In the genomic region with DNA sequence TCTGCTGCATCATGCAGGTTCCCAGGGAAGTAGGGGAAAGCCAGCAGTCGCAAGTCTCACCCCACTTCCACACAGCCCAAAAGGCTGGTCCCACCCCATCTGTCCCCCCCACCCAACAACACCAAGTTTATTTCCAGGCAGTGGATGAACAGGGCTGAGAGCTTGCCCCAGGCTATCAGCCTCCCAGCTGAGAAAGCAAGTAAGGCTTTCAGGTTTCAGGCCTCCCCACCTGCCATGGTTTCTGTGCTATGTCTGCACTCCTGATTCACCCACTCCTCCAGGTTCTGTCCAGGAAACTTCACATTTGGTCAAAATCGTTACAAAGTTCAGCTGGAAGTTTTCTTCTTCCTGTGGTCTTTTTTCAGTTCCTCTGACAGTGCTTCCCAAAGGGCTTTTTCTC, we compare ENCODE assay signal across 34 cellular contexts.
"Had no signal": no experiment of that assay in that cellular context is flagged by ENCODE, and none has a peak within 500 bp of the region (broad histone marks: within the 10 kb centered on the region; RNA-seq: fewer than 3 reads in every experiment).

No MANE protein-coding gene starts in this region.

- H3K36me3 Mint-ChIP-seq: activated CD8-positive, alpha-beta memory T cell treated with anti-CD3 and anti-CD28 coated beads, Interleukin-2, amount 10 ng/mL, durations not matched to agents 7 days and 5 days; activated naive CD4-positive, alpha-beta T cell treated with anti-CD3 and anti-CD28 coated beads, Interleukin-2, amount 10 ng/mL, durations not matched to agents 7 days and 5 days; activated naive CD4-positive, alpha-beta T cell treated with anti-CD3 and anti-CD28 coated beads, Interleukin-2, amount 50 U/mL, for 24 hours; activated naive CD8-positive, alpha-beta T cell; activated naive CD8-positive, alpha-beta T cell treated with anti-CD3 and anti-CD28 coated beads, Interleukin-2, amount 10 ng/mL, durations not matched to agents 7 days and 5 days; brain had no signal

- H3K36me3 ChIP-seq: ascending aorta, cardiac muscle cell, WERI-Rb-1 had no signal

- H3K27ac Mint-ChIP-seq: activated CD4-positive, alpha-beta memory T cell treated with anti-CD3 and anti-CD28 coated beads, Interleukin-2, amount 10 ng/mL, durations not matched to agents 7 days and 5 days; activated CD4-positive, alpha-beta T cell treated with anti-CD3 and anti-CD28 coated beads for 36 hours; activated CD4-positive, alpha-beta T cell treated with anti-CD3 and anti-CD28 coated beads, Interleukin-2, amount 10 ng/mL, durations not matched to agents 7 days and 5 days; activated CD8-positive, alpha-beta memory T cell treated with anti-CD3 and anti-CD28 coated beads, Interleukin-2, amount 10 ng/mL, durations not matched to agents 7 days and 5 days; activated CD8-positive, alpha-beta T cell treated with anti-CD3 and anti-CD28 coated beads, Interleukin-2, amount 10 ng/mL, durations not matched to agents 7 days and 5 days; activated naive CD4-positive, alpha-beta T cell treated with anti-CD3 and anti-CD28 coated beads, Interleukin-2, amount 10 ng/mL, durations not matched to agents 7 days and 5 days; activated naive CD4-positive, alpha-beta T cell treated with anti-CD3 and anti-CD28 coated beads, Interleukin-2, amount 50 U/mL, for 24 hours; activated naive CD8-positive, alpha-beta T cell; activated naive CD8-positive, alpha-beta T cell treated with anti-CD3 and anti-CD28 coated beads, Interleukin-2, amount 10 ng/mL, durations not matched to agents 7 days and 5 days; activated naive CD8-positive, alpha-beta T cell treated with anti-CD3 and anti-CD28 coated beads, Interleukin-2, amount 50 U/mL, for 24 hours; activated T-cell treated with anti-CD3 and anti-CD28 coated beads, Interleukin-2, amount 50 U/mL, for 24 hours; activated T-helper 2 cell treated with anti-CD3 and anti-CD28 coated beads, Interferon-gamma antibody, Interleukin-2, Interleukin-4, amounts not matched to agents 10 μg/mL and 5 μg/mL and 100 μg/mL, durations not matched to agents 14 hours and 24 hours and 36 hours; brain; T-helper 17 cell; WTC11 had no signal

- H3K4me3 ChIP-seq: ascending aorta, cardiac muscle cell had no signal

- H3K4me1 ChIP-seq: ascending aorta had no signal

- H3K4me3 Mint-ChIP-seq: activated CD4-positive, alpha-beta memory T cell treated with anti-CD3 and anti-CD28 coated beads, Interleukin-2, amount 10 ng/mL, durations not matched to agents 7 days and 5 days; activated CD4-positive, alpha-beta T cell treated with anti-CD3 and anti-CD28 coated beads for 36 hours; activated CD4-positive, alpha-beta T cell treated with anti-CD3 and anti-CD28 coated beads, Interleukin-2, amount 10 ng/mL, durations not matched to agents 7 days and 5 days; activated CD8-positive, alpha-beta memory T cell treated with anti-CD3 and anti-CD28 coated beads, Interleukin-2, amount 10 ng/mL, durations not matched to agents 7 days and 5 days; activated CD8-positive, alpha-beta T cell treated with anti-CD3 and anti-CD28 coated beads, Interleukin-2, amount 10 ng/mL, durations not matched to agents 7 days and 5 days; activated naive CD4-positive, alpha-beta T cell treated with anti-CD3 and anti-CD28 coated beads, Interleukin-2, amount 10 ng/mL, durations not matched to agents 7 days and 5 days; activated naive CD4-positive, alpha-beta T cell treated with anti-CD3 and anti-CD28 coated beads, Interleukin-2, amount 50 U/mL, for 24 hours; activated naive CD8-positive, alpha-beta T cell; activated naive CD8-positive, alpha-beta T cell treated with anti-CD3 and anti-CD28 coated beads, Interleukin-2, amount 10 ng/mL, durations not matched to agents 7 days and 5 days; activated naive CD8-positive, alpha-beta T cell treated with anti-CD3 and anti-CD28 coated beads, Interleukin-2, amount 50 U/mL, for 24 hours; activated T-cell treated with anti-CD3 and anti-CD28 coated beads, Interleukin-2, amount 50 U/mL, for 24 hours; brain; central memory CD8-positive, alpha-beta T cell; T-helper 17 cell; WTC11 had no signal

- H3K9me3 Mint-ChIP-seq: activated CD4-positive, alpha-beta memory T cell treated with anti-CD3 and anti-CD28 coated beads, Interleukin-2, amount 10 ng/mL, durations not matched to agents 7 days and 5 days; activated CD4-positive, alpha-beta T cell treated with anti-CD3 and anti-CD28 coated beads, Interleukin-2, amount 10 ng/mL, durations not matched to agents 7 days and 5 days; activated naive CD4-positive, alpha-beta T cell treated with anti-CD3 and anti-CD28 coated beads, Interleukin-2, amount 10 ng/mL, durations not matched to agents 7 days and 5 days; activated T-helper 2 cell treated with anti-CD3 and anti-CD28 coated beads, Interferon-gamma antibody, Interleukin-2, Interleukin-4, amounts not matched to agents 10 μg/mL and 5 μg/mL and 100 μg/mL, durations not matched to agents 14 hours and 24 hours and 36 hours had no signal

- H3K9me3 ChIP-seq: ascending aorta had no signal

- H3K4me1 Mint-ChIP-seq: activated CD4-positive, alpha-beta memory T cell treated with anti-CD3 and anti-CD28 coated beads, Interleukin-2, amount 10 ng/mL, durations not matched to agents 7 days and 5 days; activated CD4-positive, alpha-beta T cell treated with anti-CD3 and anti-CD28 coated beads for 36 hours; activated CD4-positive, alpha-beta T cell treated with anti-CD3 and anti-CD28 coated beads, Interleukin-2, amount 10 ng/mL, durations not matched to agents 7 days and 5 days; activated CD8-positive, alpha-beta memory T cell treated with anti-CD3 and anti-CD28 coated beads, Interleukin-2, amount 10 ng/mL, durations not matched to agents 7 days and 5 days; activated naive CD4-positive, alpha-beta T cell treated with anti-CD3 and anti-CD28 coated beads, Interleukin-2, amount 10 ng/mL, durations not matched to agents 7 days and 5 days; activated naive CD8-positive, alpha-beta T cell treated with anti-CD3 and anti-CD28 coated beads, Interleukin-2, amount 10 ng/mL, durations not matched to agents 7 days and 5 days; activated naive CD8-positive, alpha-beta T cell treated with anti-CD3 and anti-CD28 coated beads, Interleukin-2, amount 50 U/mL, for 24 hours; brain; central memory CD8-positive, alpha-beta T cell; WTC11 had no signal

- H3K27me3 ChIP-seq: ascending aorta, cardiac muscle cell had no signal

- H3K27ac ChIP-seq: ascending aorta, cardiac muscle cell, WERI-Rb-1 had no signal

- FAIRE-seq: bronchial epithelial cell, TTC549 had no signal

- DNase-seq: activated CD4-positive, alpha-beta memory T cell treated with anti-CD3 and anti-CD28 coated beads, Interleukin-2, amount 10 ng/mL, durations not matched to agents 7 days and 5 days; activated CD4-positive, alpha-beta T cell treated with anti-CD3 and anti-CD28 coated beads for 1 hour; activated CD4-positive, alpha-beta T cell treated with anti-CD3 and anti-CD28 coated beads, Interleukin-2, amount 10 ng/mL, durations not matched to agents 7 days and 5 days; activated CD4-positive, alpha-beta T cell treated with anti-CD3 and anti-CD28 coated beads, Interleukin-2, amount 50 U/mL, for 48 hours; activated CD4-positive, CD25-positive, alpha-beta regulatory T cell; activated CD8-positive, alpha-beta memory T cell treated with anti-CD3 and anti-CD28 coated beads for 24 hours; activated CD8-positive, alpha-beta memory T cell treated with anti-CD3 and anti-CD28 coated beads, Interleukin-2, amount 10 ng/mL, durations not matched to agents 7 days and 5 days; activated CD8-positive, alpha-beta memory T cell treated with anti-CD3 and anti-CD28 coated beads, Interleukin-2, amount 50 U/mL, for 48 hours; activated CD8-positive, alpha-beta T cell treated with anti-CD3 and anti-CD28 coated beads, Interleukin-2, amount 10 ng/mL, durations not matched to agents 7 days and 5 days; activated effector memory CD4-positive, alpha-beta T cell treated with Interleukin-2 at 50 U/mL for 16 hours; activated gamma-delta T cell; activated naive CD4-positive, alpha-beta T cell treated with anti-CD3 and anti-CD28 coated beads, Interleukin-2, amount 10 ng/mL, durations not matched to agents 7 days and 5 days; activated naive CD4-positive, alpha-beta T cell treated with Interleukin-2 at 50 U/mL for 16 hours; activated naive CD8-positive, alpha-beta T cell treated with anti-CD3 and anti-CD28 coated beads, Interleukin-2, amount 10 ng/mL, durations not matched to agents 7 days and 5 days; activated naive CD8-positive, alpha-beta T cell treated with anti-CD3 and anti-CD28 coated beads, Interleukin-2, amount 50 U/mL, for 24 hours; activated T-cell treated with anti-CD3 and anti-CD28 coated beads, Interleukin-2, amount 50 U/mL, for 24 hours; activated T-cell treated with anti-CD3 and anti-CD28 coated beads, Interleukin-2, amount 50 U/mL, for 48 hours; amygdala; anterior cingulate cortex; caudate nucleus; cerebellar nuclear complex; T-helper 17 cell had no signal
